In genomic region chr10:490256-490655, GRCh38 we compare ENCODE assay signal across 16 cellular contexts.
DNase-seq lines count a peak whose midpoint lies in the region; ATAC-seq, FAIRE-seq and TF ChIP-seq lines count a peak whose summit lies in the region.
"Had no signal": no experiment of that assay in that cellular context is flagged by ENCODE, and none has a peak within 500 bp of the region (broad histone marks: within the 10 kb centered on the region; RNA-seq: fewer than 3 reads in every experiment).

No MANE protein-coding gene starts in this region.

- no peak for ATAC-seq in HG03457 (IDR thresholded peaks at IDR 0.05; ENCODE audit: unreplicated experiment)
- ATAC-seq: activated T-cell treated with anti-CD3 and anti-CD28 coated beads, Interleukin-2, amount 50 U/mL, for 4 hours; foreskin keratinocyte had no signal

- H3K9me3 ChIP-seq in BLaER1 treated with 17β-estradiol and CSF1 and Interleukin-3, amounts not matched to agents 10 nM and 100 nM (replicated peaks in 1 of 11): no peaks in the 10 kb centered on the region
- H3K9me3 ChIP-seq in H1 (ENCODE audit: insufficient read depth in 2 of 2, low read depth in 1 of 2, low read length in 1 of 2): no peaks in the 10 kb centered on the region
- H3K9me3 ChIP-seq in kidney (ENCODE audit: control insufficient read depth in 1 of 2, low read length in 2 of 2): no peaks in the 10 kb centered on the region
- no peaks in the 10 kb centered on the region for H3K9me3 ChIP-seq in skeletal muscle tissue (ENCODE audit: control insufficient read depth in 3 of 3, low read length in 3 of 3)

- intact Hi-C loops in kidney (cut with DNase I): no loop called here

- no peak overlapping the region for H3K14ac ChIP-seq in H1 (ENCODE audit: insufficient read length)

- no peak for TF ChIP-seq CTCF in H1 (IDR thresholded peaks at IDR 0.05; ENCODE audit: control extremely low read depth in 1 of 3, insufficient read depth in 1 of 3, low read depth in 1 of 3, low read length in 3 of 3)
- TF ChIP-seq CTCF in kidney (IDR thresholded peaks at IDR 0.05; ENCODE audit: borderline replicate concordance, extremely low read depth, insufficient read depth): no peak

- no peak overlapping the region for H2AK5ac ChIP-seq in H1 (ENCODE audit: low read depth, low read length)

- H2BK12ac ChIP-seq in H1 (ENCODE audit: low read depth, low read length): peak overlapping the region; percentile 75; the same call in 1 of the 2 replicates

- H2BK20ac ChIP-seq in H1 (ENCODE audit: low read length): no peak overlapping the region

- H3K27me3 ChIP-seq in BLaER1 treated with 17β-estradiol and CSF1 and Interleukin-3, amounts not matched to agents 10 nM and 100 nM: peaks cover 0 to 16% (median 9%) of the 10 kb centered on the region in 11 experiments; a peak in 12 of 22 replicates
- no peaks in the 10 kb centered on the region; a peak in 2 of 7 replicates for H3K27me3 ChIP-seq in H1 (replicated peaks in 1 of 4; ENCODE audit: control insufficient read depth in 3 of 4, extremely low read depth in 1 of 4, insufficient read depth in 3 of 4, low read length in 3 of 4)
- H3K27me3 ChIP-seq in skeletal muscle tissue (ENCODE audit: control insufficient read depth in 3 of 3, insufficient read depth in 3 of 3, low read length in 3 of 3): no peaks in the 10 kb centered on the region
- H3K27me3 ChIP-seq: foreskin keratinocyte had no signal

- H4K8ac ChIP-seq in H1 (ENCODE audit: extremely low read depth, insufficient read depth, low read length): no peak overlapping the region

- CTCF ChIA-PET in H1 (lab: Charles Lee; ENCODE audit: partially characterized antibody): no interaction called here

- H3K23me2 ChIP-seq in H1 (ENCODE audit: low read depth, low read length): no peaks in the 10 kb centered on the region

- H3K4me3 ChIP-seq in BLaER1 treated with 17β-estradiol and CSF1 and Interleukin-3, amounts not matched to agents 10 nM and 100 nM: no peak overlapping the region
- H3K4me3 ChIP-seq in H1 (ENCODE audit: extremely low read depth in 1 of 4, insufficient read depth in 2 of 4, low read depth in 3 of 4, low read length in 4 of 4) (no peak overlapping the region), kidney (ENCODE audit: low read length in 2 of 2) (no peak overlapping the region), skeletal muscle tissue (ENCODE audit: low read length in 3 of 3) (peak overlapping the region in 2 of 3 donors; percentile 41 to 48)

- POLR2A ChIA-PET in H1 (lab: Charles Lee; ENCODE audit: partially characterized antibody): no interaction called here

- no peak overlapping the region for H2BK15ac ChIP-seq in H1 (ENCODE audit: low read length)

- 85% methylated on average over 16 of the region's 16 CpGs; no CpG with 5 or more reads in 1 of the 2 experiments for WGBS in H1 (ENCODE audit: extremely low coverage in 1 of 2, insufficient coverage in 1 of 2, insufficient read length in 1 of 2, insufficient replicate concordance in 2 of 2, low coverage in 1 of 2, low lambda C conversion rate in 2 of 2, missing lambda C conversion rate in 1 of 2), 2 experiments

- TF ChIP-seq RAD21 in H1 (IDR thresholded peaks at IDR 0.05 in 1 of 2, conservative IDR thresholded peaks at IDR 0.05 in 1 of 2; ENCODE audit: low read depth in 2 of 2, low read length in 2 of 2): no peak

- H3K27me3 Mint-ChIP-seq in T-helper 2 cell treated with Interferon-gamma antibody and Interleukin-4, amounts not matched to agents 5 μg/mL and 100 μg/mL, for 36 hours (ENCODE audit: low read depth): peaks cover 4% of the 10 kb centered on the region

- H2BK5ac ChIP-seq in H1 (ENCODE audit: low read depth, low read length): no peak overlapping the region; the same call in 1 of the 2 replicates

- H4K5ac ChIP-seq in H1 (ENCODE audit: insufficient read length, low read depth, low read length): no peak overlapping the region

- TF ChIP-seq POLR2A in H1 (IDR thresholded peaks at IDR 0.05; ENCODE audit: control extremely low read depth in 1 of 2, low read depth in 2 of 2, low read length in 2 of 2): no peak

- H3K4me1 ChIP-seq in BLaER1 treated with 17β-estradiol and CSF1 and Interleukin-3, amounts not matched to agents 10 nM and 100 nM: peaks cover 7 to 46% (median 26%) of the 10 kb centered on the region in 10 experiments; a peak in 18 of 20 replicates
- H3K4me1 ChIP-seq in H1 (replicated peaks in 1 of 4; ENCODE audit: control insufficient read depth in 3 of 4, insufficient read depth in 4 of 4, low read length in 3 of 4): peaks cover 7 to 26% (median 12%) of the 10 kb centered on the region in 4 experiments; a peak in 6 of 7 replicates
- no peaks in the 10 kb centered on the region for H3K4me1 ChIP-seq in kidney (ENCODE audit: control insufficient read depth in 1 of 2, insufficient read depth in 1 of 2, low read depth in 1 of 2, low read length in 2 of 2)
- H3K4me1 ChIP-seq in skeletal muscle tissue (ENCODE audit: control insufficient read depth in 3 of 3, insufficient read depth in 3 of 3, low read length in 3 of 3): peaks cover 53 to 71% (median 69%) of the 10 kb centered on the region in 3 donors

- H3K27ac Mint-ChIP-seq in T-helper 2 cell treated with Interferon-gamma antibody and Interleukin-4, amounts not matched to agents 5 μg/mL and 100 μg/mL, for 36 hours: no peak overlapping the region
- H3K27ac Mint-ChIP-seq: naive B cell had no signal

- no peak overlapping the region for H3K9ac ChIP-seq in BLaER1 treated with 17β-estradiol and CSF1 and Interleukin-3, amounts not matched to agents 10 nM and 100 nM
- H3K9ac ChIP-seq in H1 (replicated peaks in 1 of 4; ENCODE audit: extremely low read depth in 1 of 4, low read depth in 3 of 4, low read length in 3 of 4): peak overlapping the region in 1 of 4 experiments; percentile 22; a peak in 1 of 7 replicates
- no peak overlapping the region for H3K9ac ChIP-seq in kidney (ENCODE audit: low read length in 2 of 2)
- H3K9ac ChIP-seq in skeletal muscle tissue (ENCODE audit: low read depth in 1 of 3, low read length in 3 of 3): peak overlapping the region in 2 of 3 donors; percentile 25 to 50

- peak overlapping the region; percentile 47 for H4K91ac ChIP-seq in H1 (replicated peaks; ENCODE audit: insufficient read length, low read length)

- H3K4me2 ChIP-seq in BLaER1 treated with 17β-estradiol and CSF1 and Interleukin-3, amounts not matched to agents 10 nM and 100 nM: peak overlapping the region in 7 of 11 experiments; percentile 7 to 46 (median 31); a peak in 5 of 22 replicates
- no peak overlapping the region for H3K4me2 ChIP-seq in H1 (ENCODE audit: insufficient read depth in 1 of 2, low read depth in 2 of 2, low read length in 2 of 2)

- H2AFZ ChIP-seq in H1 (ENCODE audit: low read length): no peak overlapping the region

- H3K27ac ChIP-seq in BLaER1 treated with 17β-estradiol and CSF1 and Interleukin-3, amounts not matched to agents 10 nM and 100 nM: no peak overlapping the region
- H3K27ac ChIP-seq in H1 (ENCODE audit: low read depth, low read length): no peak overlapping the region
- no peak overlapping the region for H3K27ac ChIP-seq in kidney (ENCODE audit: low read depth in 2 of 2, low read length in 2 of 2)
- H3K27ac ChIP-seq in skeletal muscle tissue (ENCODE audit: low read depth, low read length): peak overlapping the region; percentile 72
- H3K27ac ChIP-seq: foreskin keratinocyte had no signal

- H3K4ac ChIP-seq in H1 (replicated peaks; ENCODE audit: insufficient read length, low read depth, low read length): no peak overlapping the region

- no peaks in the 10 kb centered on the region for H3K79me2 ChIP-seq in H1 (ENCODE audit: control insufficient read depth in 1 of 2, insufficient read depth in 2 of 2, low read length in 2 of 2)

- no peak for TF ChIP-seq EP300 in H1 (IDR thresholded peaks at IDR 0.05; ENCODE audit: borderline replicate concordance in 1 of 2, low read depth in 2 of 2, low read length in 2 of 2)

- no peak overlapping the region for H2BK120ac ChIP-seq in H1 (replicated peaks; ENCODE audit: low read depth, low read length)

- no peak overlapping the region for H3K23ac ChIP-seq in H1 (ENCODE audit: insufficient read length)

- no peak overlapping the region for H3K56ac ChIP-seq in H1 (replicated peaks; ENCODE audit: insufficient read length, low read depth, low read length)

- H3K36me3 Mint-ChIP-seq in T-helper 2 cell treated with Interferon-gamma antibody and Interleukin-4, amounts not matched to agents 5 μg/mL and 100 μg/mL, for 36 hours (ENCODE audit: low read depth): peaks cover under 1% of the 10 kb centered on the region
- H3K36me3 Mint-ChIP-seq: naive B cell had no signal

- peaks cover 0 to 81% (median 0%) of the 10 kb centered on the region in 11 experiments; a peak in 6 of 22 replicates for H4K20me1 ChIP-seq in BLaER1 treated with 17β-estradiol and CSF1 and Interleukin-3, amounts not matched to agents 10 nM and 100 nM
- peaks cover 3 to 16% of the 10 kb centered on the region in 2 experiments for H4K20me1 ChIP-seq in H1 (replicated peaks in 1 of 2; ENCODE audit: control insufficient read depth in 1 of 2, insufficient read depth in 2 of 2, low read length in 2 of 2)

- H3K9me3 Mint-ChIP-seq in T-helper 2 cell treated with Interferon-gamma antibody and Interleukin-4, amounts not matched to agents 5 μg/mL and 100 μg/mL, for 36 hours: no peaks in the 10 kb centered on the region
- H3K9me3 Mint-ChIP-seq: activated T-cell treated with anti-CD3 and anti-CD28 coated beads, Interleukin-2, amount 50 U/mL, for 4 hours had no signal

- H3K79me1 ChIP-seq in H1 (ENCODE audit: low read depth, low read length): peaks cover 3% of the 10 kb centered on the region; the same call in 1 of the 2 replicates

- peak overlapping the region; percentile 60 for H3K18ac ChIP-seq in H1 (ENCODE audit: extremely low read depth, low read length)

- no peak for FAIRE-seq in H1 (lab: Jason Lieb, UNC)
- FAIRE-seq in kidney (lab: Jason Lieb, UNC): no peak
- FAIRE-seq: keratinocyte had no signal

- H3K36me3 ChIP-seq in BLaER1 treated with 17β-estradiol and CSF1 and Interleukin-3, amounts not matched to agents 10 nM and 100 nM: no peaks in the 10 kb centered on the region
- H3K36me3 ChIP-seq in H1 (ENCODE audit: control insufficient read depth in 2 of 4, insufficient read depth in 4 of 4, low read length in 3 of 4): no peaks in the 10 kb centered on the region
- no peaks in the 10 kb centered on the region for H3K36me3 ChIP-seq in kidney (ENCODE audit: control insufficient read depth in 1 of 2, insufficient read depth in 2 of 2, low read length in 2 of 2)
- H3K36me3 ChIP-seq in skeletal muscle tissue (ENCODE audit: control insufficient read depth in 3 of 3, insufficient read depth in 3 of 3, low read length in 3 of 3): no peaks in the 10 kb centered on the region

- peaks cover 1% of the 10 kb centered on the region for H3K4me1 Mint-ChIP-seq in T-helper 2 cell treated with Interferon-gamma antibody and Interleukin-4, amounts not matched to agents 5 μg/mL and 100 μg/mL, for 36 hours (ENCODE audit: low read depth)

- DNase-seq in H1 (ENCODE audit: low read depth in 1 of 2, low spot score in 2 of 2): no peak
- DNase-seq in kidney: peak; percentile 30
- DNase-seq in NCI-H748 (lab: John Stamatoyannopoulos, UW; ENCODE audit: unreplicated experiment): no peak
- no peak for DNase-seq in germinal center (ENCODE audit: low spot score)
- no peak for DNase-seq in T-helper 2 cell treated with Interferon-gamma antibody and Interleukin-4, amounts not matched to agents 5 μg/mL and 100 μg/mL, for 36 hours (ENCODE audit: low spot score)
- DNase-seq: ACHN; activated T-cell treated with anti-CD3 and anti-CD28 coated beads, Interleukin-2, amount 50 U/mL, for 4 hours; dermis blood vessel endothelial cell; foreskin keratinocyte; naive B cell; NCI-H1105; NCI-H2227 treated with DMSO at 0.1 percent for 48 hours had no signal

- no peak overlapping the region for H3K4me3 Mint-ChIP-seq in T-helper 2 cell treated with Interferon-gamma antibody and Interleukin-4, amounts not matched to agents 5 μg/mL and 100 μg/mL, for 36 hours
- H3K4me3 Mint-ChIP-seq: activated T-cell treated with anti-CD3 and anti-CD28 coated beads, Interleukin-2, amount 50 U/mL, for 4 hours; naive B cell had no signal

Comparison
In these comparisons a context has a peak if more than half of its experiments do, and no peak if none do; other contexts are left out.
1. H3K4me2 ChIP-seq: peak in BLaER1 treated with 17β-estradiol and CSF1 and Interleukin-3, amounts not matched to agents 10 nM and 100 nM (7 of 11); none in H1 (0 of 2).
2. H3K4me3 ChIP-seq: peak in skeletal muscle tissue (2 of 3); none in BLaER1 treated with 17β-estradiol and CSF1 and Interleukin-3, amounts not matched to agents 10 nM and 100 nM (0 of 10), H1 (0 of 4) and kidney (0 of 2).
3. H3K9ac ChIP-seq: peak in skeletal muscle tissue (2 of 3); none in BLaER1 treated with 17β-estradiol and CSF1 and Interleukin-3, amounts not matched to agents 10 nM and 100 nM (0 of 11) and kidney (0 of 2).